Comparison of ENCODE assay signal across 32 cellular contexts in genomic region chr2:135186054-135186453, GRCh38.
"Had no signal": no experiment of that assay in that cellular context is flagged by ENCODE, and none has a peak within 500 bp of the region (broad histone marks: within the 10 kb centered on the region; RNA-seq: fewer than 3 reads in every experiment).

No MANE protein-coding gene starts in this region.

- H3K4me3 Mint-ChIP-seq: activated CD4-positive, alpha-beta T cell treated with anti-CD3 and anti-CD28 coated beads, Interleukin-2, amount 10 ng/mL, durations not matched to agents 24 days and 14 days; activated CD8-positive, alpha-beta T cell treated with anti-CD3 and anti-CD28 coated beads for 36 hours; activated naive CD8-positive, alpha-beta T cell treated with anti-CD3 and anti-CD28 coated beads for 36 hours; activated T-cell treated with anti-CD3 and anti-CD28 coated beads, Interleukin-2, amount 50 U/mL, for 72 hours; activated T-helper 17 cell treated with anti-CD3 and anti-CD28 coated beads, Interleukin-2, amount 50 U/mL, for 72 hours; T-helper 1 cell treated with Interleukin-12 subunit alpha and Interleukin-12 subunit beta and Interleukin-4 antibody, amounts not matched to agents 30 μg/mL and 1 μg/mL, for 36 hours; T-helper 2 cell treated with Interferon-gamma antibody and Interleukin-4, amounts not matched to agents 5 μg/mL and 100 μg/mL, for 36 hours had no signal

- H3K36me3 ChIP-seq: MG63, Peyer's patch had no signal

- H3K27ac ChIP-seq: Peyer's patch had no signal

- ATAC-seq: activated CD8-positive, alpha-beta T cell treated with anti-CD3 and anti-CD28 coated beads for 36 hours; activated T-cell treated with anti-CD3 and anti-CD28 coated beads, Interleukin-2, amount 50 U/mL, for 72 hours; activated T-helper 17 cell treated with anti-CD3 and anti-CD28 coated beads, Interleukin-2, amount 50 U/mL, for 72 hours; PC-3 had no signal

- H3K4me3 ChIP-seq: MG63, Peyer's patch had no signal

- H3K27me3 Mint-ChIP-seq: activated CD4-positive, alpha-beta T cell treated with anti-CD3 and anti-CD28 coated beads, Interleukin-2, amount 10 ng/mL, durations not matched to agents 24 days and 14 days; activated CD8-positive, alpha-beta T cell treated with anti-CD3 and anti-CD28 coated beads for 36 hours; activated naive CD8-positive, alpha-beta T cell treated with anti-CD3 and anti-CD28 coated beads for 36 hours; activated T-helper 17 cell treated with anti-CD3 and anti-CD28 coated beads, Interleukin-2, amount 50 U/mL, for 72 hours had no signal

- H3K27me3 ChIP-seq: MG63, Peyer's patch had no signal

- DNase-seq: activated CD4-positive, alpha-beta T cell treated with anti-CD3 and anti-CD28 coated beads, Interleukin-2, amount 10 ng/mL, durations not matched to agents 24 days and 14 days; activated CD4-positive, alpha-beta T cell treated with anti-CD3 and anti-CD28 coated beads, Interleukin-2, amount 50 U/mL, for 4 hours; activated CD8-positive, alpha-beta T cell treated with anti-CD3 and anti-CD28 coated beads for 36 hours; activated effector memory CD4-positive, alpha-beta T cell treated with anti-CD3 and anti-CD28 coated beads, Interleukin-2, amount 50 U/mL, for 16 hours; activated naive CD4-positive, alpha-beta T cell; activated naive CD4-positive, alpha-beta T cell treated with anti-CD3 and anti-CD28 coated beads, Interleukin-2, amount 50 U/mL, for 16 hours; activated naive CD8-positive, alpha-beta T cell treated with anti-CD3 and anti-CD28 coated beads for 36 hours; activated T-cell treated with anti-CD3 and anti-CD28 coated beads, Interleukin-2, amount 50 U/mL, for 1 hour; activated T-cell treated with anti-CD3 and anti-CD28 coated beads, Interleukin-2, amount 50 U/mL, for 72 hours; amniotic stem cell; aorta; caudate nucleus; Kasumi-1; KG1; MG63; MV-4-11; NCI-H1092 treated with DMSO at 0.1 percent for 48 hours; NCI-H1417; NCI-H146; NCI-H187; NCI-H2029 treated with DMSO at 0.1 percent for 48 hours; NCI-H2107; NCI-H2171; NCI-H510A; NCI-H526; NCI-H82; PC-3; Peyer's patch; RPMI8226 had no signal

- H3K4me1 Mint-ChIP-seq: activated CD4-positive, alpha-beta T cell treated with anti-CD3 and anti-CD28 coated beads, Interleukin-2, amount 10 ng/mL, durations not matched to agents 24 days and 14 days; activated naive CD8-positive, alpha-beta T cell treated with anti-CD3 and anti-CD28 coated beads for 36 hours; activated T-helper 17 cell treated with anti-CD3 and anti-CD28 coated beads, Interleukin-2, amount 50 U/mL, for 72 hours had no signal

- H3K9me3 ChIP-seq: MG63, Peyer's patch had no signal

- H3K27ac Mint-ChIP-seq: activated CD4-positive, alpha-beta T cell treated with anti-CD3 and anti-CD28 coated beads, Interleukin-2, amount 10 ng/mL, durations not matched to agents 24 days and 14 days; activated CD8-positive, alpha-beta T cell treated with anti-CD3 and anti-CD28 coated beads for 36 hours; activated naive CD8-positive, alpha-beta T cell treated with anti-CD3 and anti-CD28 coated beads for 36 hours; activated T-cell treated with anti-CD3 and anti-CD28 coated beads, Interleukin-2, amount 50 U/mL, for 72 hours; activated T-helper 17 cell treated with anti-CD3 and anti-CD28 coated beads, Interleukin-2, amount 50 U/mL, for 72 hours; T-helper 1 cell treated with Interleukin-12 subunit alpha and Interleukin-12 subunit beta and Interleukin-4 antibody, amounts not matched to agents 30 μg/mL and 1 μg/mL, for 36 hours; T-helper 2 cell treated with Interferon-gamma antibody and Interleukin-4, amounts not matched to agents 5 μg/mL and 100 μg/mL, for 36 hours had no signal

- H3K4me1 ChIP-seq: Peyer's patch had no signal
